In the genomic region with DNA sequence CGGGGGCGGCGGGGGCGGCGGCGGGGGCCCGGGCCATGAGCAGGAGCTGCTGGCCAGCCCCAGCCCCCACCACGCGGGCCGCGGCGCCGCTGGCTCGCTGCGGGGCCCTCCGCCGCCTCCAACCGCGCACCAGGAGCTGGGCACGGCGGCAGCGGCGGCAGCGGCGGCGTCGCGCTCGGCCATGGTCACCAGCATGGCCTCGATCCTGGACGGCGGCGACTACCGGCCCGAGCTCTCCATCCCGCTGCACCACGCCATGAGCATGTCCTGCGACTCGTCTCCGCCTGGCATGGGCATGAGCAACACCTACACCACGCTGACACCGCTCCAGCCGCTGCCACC, we compare ENCODE assay signal across 8 cellular contexts. TPM values are rescaled to one million over a fixed set of nuclear protein-coding genes. Genes with fewer than 3 reads are reported as not detected.
DNase-seq lines count a peak whose midpoint lies in the region; FAIRE-seq and TF ChIP-seq lines count a peak whose summit lies in the region.

No MANE protein-coding gene starts in this region.

- H3K9me3 ChIP-seq in CD4-positive, alpha-beta memory T cell (ENCODE audit: control insufficient read depth in 1 of 2, low read length in 2 of 2): no peaks in the 10 kb centered on the region
- H3K9me3 ChIP-seq in HEK293 (ENCODE audit: control insufficient read depth, insufficient read depth, low read depth, low read length) (no peaks in the 10 kb centered on the region), mammary epithelial cell (replicated peaks; ENCODE audit: insufficient read depth, low read length) (no peaks in the 10 kb centered on the region), kidney (ENCODE audit: control insufficient read depth in 1 of 2, low read length in 2 of 2) (no peaks in the 10 kb centered on the region)

- H3K9ac ChIP-seq in mammary epithelial cell (ENCODE audit: insufficient read depth, low read length): no peak overlapping the region
- H3K9ac ChIP-seq in kidney (ENCODE audit: low read length in 2 of 2): no peak overlapping the region

- intact Hi-C loops in CD4-positive, alpha-beta memory T cell (cut with micrococcal nuclease): no loop called here
- intact Hi-C loops in mammary epithelial cell (cut with micrococcal nuclease): loop anchor here (5.0 kb wide), 1 partner anchor 234 kb away; no protein-coding TSS in a partner anchor
- intact Hi-C loops in kidney (cut with DNase I): no loop called here

- H3K27me3 Mint-ChIP-seq in CD4-positive, alpha-beta memory T cell: peaks cover 66 to 71% of the 10 kb centered on the region in 2 donors
- peaks cover 100% of the 10 kb centered on the region for H3K27me3 Mint-ChIP-seq in nephron progenitor cell (ENCODE audit: low read depth, poor library complexity)

- no peak overlapping the region for H3K4me3 ChIP-seq in CD4-positive, alpha-beta memory T cell (ENCODE audit: low read length in 2 of 2)
- peak overlapping the region; percentile 45 for H3K4me3 ChIP-seq in HEK293 (ENCODE audit: low read depth, low read length)
- no peak overlapping the region for H3K4me3 ChIP-seq in mammary epithelial cell (replicated peaks in 1 of 3; ENCODE audit: insufficient read depth in 1 of 3, low read depth in 2 of 3, low read length in 3 of 3)
- no peak overlapping the region for H3K4me3 ChIP-seq in kidney (ENCODE audit: low read length in 2 of 2)

- H3K4me3 Mint-ChIP-seq in CD4-positive, alpha-beta memory T cell: peak overlapping the region in 7 of 8 donors; percentile 57 to 86 (median 77)
- H3K4me3 Mint-ChIP-seq in nephron progenitor cell: peak overlapping the region; percentile 80

- no peaks in the 10 kb centered on the region for H3K79me2 ChIP-seq in mammary epithelial cell (ENCODE audit: insufficient read depth, low read length)

- dilution Hi-C loops in mammary epithelial cell (cut with HindIII; ENCODE audit: low sequenced_read_pairs): no loop called here

- no peak for FAIRE-seq in GM12892 (lab: Jason Lieb, UNC)
- FAIRE-seq in kidney (lab: Jason Lieb, UNC): no peak

- no CpG with 5 or more reads among the region's 43 CpGs for WGBS in mammary epithelial cell (ENCODE audit: low coverage, missing lambda C conversion rate)

- H3K36me3 Mint-ChIP-seq in CD4-positive, alpha-beta memory T cell: peaks cover 0 to 4% of the 10 kb centered on the region in 2 donors
- no peaks in the 10 kb centered on the region for H3K36me3 Mint-ChIP-seq in nephron progenitor cell (ENCODE audit: low read depth)

- peaks cover 40% of the 10 kb centered on the region for H3K4me1 ChIP-seq in CD4-positive, alpha-beta memory T cell (ENCODE audit: insufficient read depth, low read length)
- H3K4me1 ChIP-seq in HEK293 (ENCODE audit: control insufficient read depth, insufficient read depth, low read length) (peaks cover 6% of the 10 kb centered on the region), mammary epithelial cell (ENCODE audit: insufficient read depth, low read length) (peaks cover 22% of the 10 kb centered on the region), kidney (ENCODE audit: control insufficient read depth in 1 of 2, insufficient read depth in 1 of 2, low read depth in 1 of 2, low read length in 2 of 2) (peaks cover 4 to 24% of the 10 kb centered on the region in 2 donors)

- CTCF ChIA-PET in CD4-positive, alpha-beta memory T cell (lab: Charles Lee; ENCODE audit: partially characterized antibody): no interaction called here
- CTCF ChIA-PET in HEK293 (lab: Yijun Ruan, JAX) (interaction anchor here (0.6 kb wide), 1 partner anchor 118 kb away, joined by 3 read pairs; no protein-coding TSS in a partner anchor), mammary epithelial cell (lab: Charles Lee; ENCODE audit: low non-redundant PET) (no interaction called here)

- H4K20me1 ChIP-seq in mammary epithelial cell (ENCODE audit: insufficient read depth, low read length): peaks cover 3% of the 10 kb centered on the region

- H3K4me2 ChIP-seq in mammary epithelial cell (ENCODE audit: insufficient read depth, low read depth, low read length): peak overlapping the region; percentile 28

- peaks cover 0 to 38% (median 21%) of the 10 kb centered on the region in 8 donors for H3K9me3 Mint-ChIP-seq in CD4-positive, alpha-beta memory T cell
- no peaks in the 10 kb centered on the region for H3K9me3 Mint-ChIP-seq in nephron progenitor cell

- TF ChIP-seq CTCF in HEK293 (tag by site-specific recombination; IDR thresholded peaks at IDR 0.05) (no peak), mammary epithelial cell (conservative IDR thresholded peaks at IDR 0.05 in 1 of 2, IDR thresholded peaks at IDR 0.05 in 1 of 2; ENCODE audit: extremely low read depth in 1 of 2, insufficient read depth in 1 of 2, low read depth in 1 of 2, low read length in 2 of 2) (no peak), nephron progenitor cell (IDR thresholded peaks at IDR 0.05) (no peak), kidney (IDR thresholded peaks at IDR 0.05; ENCODE audit: borderline replicate concordance, extremely low read depth, insufficient read depth) (no peak)

- POLR2A ChIA-PET in CD4-positive, alpha-beta memory T cell (lab: Charles Lee; ENCODE audit: partially characterized antibody): no interaction called here
- POLR2A ChIA-PET in HEK293 (lab: Yijun Ruan, JAX): interaction anchor here (0.8 to 1.6 kb wide), 3 partner anchors 17 to 96 kb away, joined by 3 to 4 read pairs (median 4); no protein-coding TSS in a partner anchor

- H3K27ac ChIP-seq in CD4-positive, alpha-beta memory T cell (ENCODE audit: low read depth, low read length): no peak overlapping the region
- H3K27ac ChIP-seq in HEK293 (ENCODE audit: extremely low read depth, low read depth, low read length): no peak overlapping the region; the same call in 1 of the 2 replicates
- H3K27ac ChIP-seq in mammary epithelial cell (ENCODE audit: insufficient read depth, low read depth, low read length): no peak overlapping the region
- H3K27ac ChIP-seq in kidney (ENCODE audit: low read depth in 2 of 2, low read length in 2 of 2): no peak overlapping the region

- peaks cover 20 to 53% (median 35%) of the 10 kb centered on the region in 4 donors for H3K4me1 Mint-ChIP-seq in CD4-positive, alpha-beta memory T cell
- H3K4me1 Mint-ChIP-seq in nephron progenitor cell: peaks cover 60% of the 10 kb centered on the region

- H3K36me3 ChIP-seq in CD4-positive, alpha-beta memory T cell (ENCODE audit: insufficient read depth, low read length): no peaks in the 10 kb centered on the region
- H3K36me3 ChIP-seq in HEK293 (ENCODE audit: control insufficient read depth in 2 of 2, insufficient read depth in 1 of 2, low read length in 2 of 2) (peaks cover 0 to 2% of the 10 kb centered on the region in 2 experiments; a peak in 1 of 3 replicates), mammary epithelial cell (ENCODE audit: insufficient read depth, low read length) (no peaks in the 10 kb centered on the region), kidney (ENCODE audit: control insufficient read depth in 1 of 2, insufficient read depth in 2 of 2, low read length in 2 of 2) (no peaks in the 10 kb centered on the region)

- no peak for TF ChIP-seq POLR2A in GM12892 (IDR thresholded peaks at IDR 0.05; ENCODE audit: low read depth, low read length)

- no TSS peak for BruUV-seq in mammary epithelial cell (replicated peaks; lab: Mats Ljungman, UMichigan)

- no peak for DNase-seq in CD4-positive, alpha-beta memory T cell
- no peak for DNase-seq in mammary epithelial cell
- DNase-seq in nephron progenitor cell: peak; percentile 21
- DNase-seq in NCI-H2196 (lab: John Stamatoyannopoulos, UW; ENCODE audit: unreplicated experiment): no peak
- no peak for DNase-seq in GM12892 (ENCODE audit: insufficient read length)
- DNase-seq in cerebellar nuclear complex (lab: John Stamatoyannopoulos, UW): no peak
- DNase-seq in kidney: no peak

- in situ Hi-C loops in mammary epithelial cell (cut with MboI; ENCODE audit: low sequenced_read_pairs in 2 of 2): no loop called here

- H3K27me3 ChIP-seq in CD4-positive, alpha-beta memory T cell (ENCODE audit: insufficient read depth, low read length): peaks cover 53% of the 10 kb centered on the region
- H3K27me3 ChIP-seq in mammary epithelial cell (ENCODE audit: insufficient read depth, low read length): peaks cover 81% of the 10 kb centered on the region

- H2AFZ ChIP-seq in mammary epithelial cell (ENCODE audit: low read depth, low read length): no peak overlapping the region

- peak overlapping the region in 2 of 7 donors; percentile 18 to 21 for H3K27ac Mint-ChIP-seq in CD4-positive, alpha-beta memory T cell
- H3K27ac Mint-ChIP-seq in nephron progenitor cell: no peak overlapping the region

TF ChIP-seq in HEK293, 187 proteins besides CTCF, POLR2A, EP300 and RAD21:
- TF ChIP-seq MZF1 (tag by site-specific recombination; IDR thresholded peaks at IDR 0.05; ENCODE audit: borderline replicate concordance): no peak
- TF ChIP-seq, protein P1, sequence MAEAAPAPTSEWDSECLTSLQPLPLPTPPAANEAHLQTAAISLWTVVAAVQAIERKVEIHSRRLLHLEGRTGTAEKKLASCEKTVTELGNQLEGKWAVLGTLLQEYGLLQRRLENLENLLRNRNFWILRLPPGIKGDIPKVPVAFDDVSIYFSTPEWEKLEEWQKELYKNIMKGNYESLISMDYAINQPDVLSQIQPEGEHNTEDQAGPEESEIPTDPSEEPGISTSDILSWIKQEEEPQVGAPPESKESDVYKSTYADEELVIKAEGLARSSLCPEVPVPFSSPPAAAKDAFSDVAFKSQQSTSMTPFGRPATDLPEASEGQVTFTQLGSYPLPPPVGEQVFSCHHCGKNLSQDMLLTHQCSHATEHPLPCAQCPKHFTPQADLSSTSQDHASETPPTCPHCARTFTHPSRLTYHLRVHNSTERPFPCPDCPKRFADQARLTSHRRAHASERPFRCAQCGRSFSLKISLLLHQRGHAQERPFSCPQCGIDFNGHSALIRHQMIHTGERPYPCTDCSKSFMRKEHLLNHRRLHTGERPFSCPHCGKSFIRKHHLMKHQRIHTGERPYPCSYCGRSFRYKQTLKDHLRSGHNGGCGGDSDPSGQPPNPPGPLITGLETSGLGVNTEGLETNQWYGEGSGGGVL (tag by site-specific recombination; IDR thresholded peaks at IDR 0.05): no peak

RNA-seq across cellular contexts. Expression of a gene that starts 0.6 kb away (rescaled TPM):
- total RNA-seq in CD4-positive, alpha-beta memory T cell: not detected
- not detected for polyA plus RNA-seq in CD4-positive, alpha-beta memory T cell
- total RNA-seq in mammary epithelial cell: under 1 TPM; under 0.01 to 0.31 TPM
- 0.01 TPM for polyA plus RNA-seq in mammary epithelial cell
- polyA minus RNA-seq in mammary epithelial cell: 0.57 TPM
- not detected for polyA plus RNA-seq in GM12892 (2012; ENCODE audit: missing spikeins)
- total RNA-seq in kidney: 0.22 TPM
- 0.02 TPM for polyA plus RNA-seq in kidney (ENCODE audit: insufficient read depth, low read depth, low replicate concordance)
